In the genomic region with DNA sequence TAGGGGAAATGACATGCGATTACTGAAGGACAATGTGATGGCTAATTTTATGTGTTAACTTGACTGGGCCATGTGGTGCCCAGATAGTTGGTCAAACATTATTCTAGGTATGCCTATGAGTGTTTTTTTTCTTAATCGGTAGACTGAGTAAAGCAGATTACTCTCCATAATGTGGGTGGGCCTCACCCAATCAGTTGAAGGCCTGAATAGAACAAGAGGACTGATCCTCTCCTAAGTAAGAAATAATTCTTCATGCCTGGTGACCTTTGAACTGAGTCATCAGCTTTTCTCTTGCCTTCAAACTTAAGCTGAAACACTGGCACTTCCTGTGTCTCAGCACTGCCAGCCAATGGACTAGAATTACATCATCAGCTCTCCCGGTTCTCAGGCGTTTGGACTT, we compare ENCODE assay signal across 23 cellular contexts.
"Had no signal": no experiment of that assay in that cellular context is flagged by ENCODE, and none has a peak within 500 bp of the region (broad histone marks: within the 10 kb centered on the region; RNA-seq: fewer than 3 reads in every experiment).

No MANE protein-coding gene starts in this region.

- DNase-seq: effector memory CD8-positive, alpha-beta T cell; foreskin melanocyte; head of caudate nucleus; kidney; left colon; left ventricle myocardium superior; mesenchymal stem cell; midbrain; naive B cell; occipital lobe; pancreas; right cardiac atrium; small intestine; stimulated activated CD4-positive, alpha-beta T cell treated with anti-CD3 and anti-CD28 coated beads, Interleukin-12 subunit alpha, Interleukin-12 subunit beta, amount 100 ng/mL, for 4 hours; stimulated activated naive CD4-positive, alpha-beta T cell; stomach; substantia nigra; transverse colon had no signal

- H3K4me3 Mint-ChIP-seq: effector memory CD8-positive, alpha-beta T cell; naive B cell; nephron had no signal

- H3K27ac Mint-ChIP-seq: effector memory CD8-positive, alpha-beta T cell; naive B cell; nephron; progenitor cell of endocrine pancreas had no signal

- H3K4me1 Mint-ChIP-seq: naive B cell, nephron had no signal

- FAIRE-seq: kidney, pancreas, small intestine had no signal

- H3K4me1 ChIP-seq: pancreas, stomach, transverse colon had no signal

- H3K4me2 ChIP-seq: hepatocyte had no signal

- H3K4me3 ChIP-seq: hepatocyte, lung, pancreas, stomach, thoracic aorta, transverse colon had no signal

- H3K9me3 ChIP-seq: pancreas, thoracic aorta, transverse colon had no signal

- H3K79me2 ChIP-seq: hepatocyte had no signal

- H3K36me3 ChIP-seq: pancreas, stomach, thoracic aorta, transverse colon had no signal

- H3K27me3 Mint-ChIP-seq: effector memory CD8-positive, alpha-beta T cell; naive B cell; progenitor cell of endocrine pancreas had no signal

- H3K27me3 ChIP-seq: hepatocyte, pancreas, stomach, transverse colon had no signal

- H3K36me3 Mint-ChIP-seq: naive B cell had no signal

- H2AFZ ChIP-seq: hepatocyte had no signal

- H3K27ac ChIP-seq: hepatocyte, pancreas, stomach, thoracic aorta, transverse colon had no signal
